ENCODE assay signal across 13 cellular contexts in the genomic region with DNA sequence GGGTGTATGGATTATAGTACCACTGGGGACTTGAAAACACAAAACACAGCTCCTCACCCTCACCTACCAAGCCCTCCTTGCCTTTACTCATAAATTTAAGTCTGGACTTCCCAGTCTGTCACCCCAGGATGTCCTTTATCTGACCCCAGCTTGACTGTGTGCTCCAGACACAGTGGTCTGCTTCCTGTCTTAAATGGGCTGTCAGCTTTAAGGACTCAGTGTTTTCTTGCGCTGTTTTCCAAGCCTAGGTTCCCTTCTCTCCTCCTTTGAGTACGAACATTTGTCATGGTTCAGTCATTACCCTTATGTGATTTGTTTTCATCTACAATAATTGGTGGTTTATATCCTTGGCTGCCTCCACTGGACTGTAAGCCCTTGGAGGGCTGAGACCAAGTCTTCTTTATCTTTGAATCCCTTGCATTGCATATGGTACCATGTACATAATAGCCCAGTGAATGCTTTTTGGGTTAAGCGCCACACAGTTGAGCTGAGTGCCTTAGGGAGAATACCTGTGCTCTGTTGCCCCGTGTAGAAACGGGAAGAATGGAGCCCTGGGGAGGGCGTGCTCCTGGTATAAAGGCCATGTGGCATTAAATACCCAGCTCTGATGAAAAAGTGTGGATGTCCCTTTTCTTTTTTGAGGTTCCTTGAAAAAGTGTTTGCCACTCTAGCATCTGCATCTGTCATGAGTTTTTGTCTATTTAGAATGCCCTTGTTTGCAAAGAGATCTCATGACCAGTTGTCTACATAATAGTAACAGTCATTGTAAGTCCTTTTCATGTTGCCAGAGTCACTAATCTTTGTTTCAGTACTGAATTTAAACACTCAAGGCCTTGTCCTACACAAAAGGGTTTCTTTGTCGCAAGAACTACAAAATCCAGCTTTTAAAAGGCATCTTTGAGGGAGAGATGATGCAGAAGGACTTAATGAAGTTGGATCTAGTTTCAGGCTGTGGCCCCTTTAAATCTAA. TPM values are rescaled to one million over a fixed set of nuclear protein-coding genes. Genes with fewer than 3 reads are reported as not detected.
A peak's percentile ranks its signal among the peaks of the same experiment; 100 is the strongest.
DNase-seq lines count a peak whose midpoint lies in the region; ATAC-seq and TF ChIP-seq lines count a peak whose summit lies in the region.
"Had no signal": no experiment of that assay in that cellular context is flagged by ENCODE, and none has a peak within 500 bp of the region (broad histone marks: within the 10 kb centered on the region; RNA-seq: fewer than 3 reads in every experiment).

No MANE protein-coding gene starts in this region.

- BruUV-seq in PC-3 (replicated peaks; lab: Mats Ljungman, UMichigan): no TSS peak

- no peaks in the 10 kb centered on the region for H3K27me3 Mint-ChIP-seq in activated naive CD8-positive, alpha-beta T cell treated with anti-CD3 and anti-CD28 coated beads for 36 hours

- no peaks in the 10 kb centered on the region for H3K9me2 ChIP-seq in PC-3 (replicated peaks; ENCODE audit: low read length)

- peak overlapping the region; percentile 79 for H3K27ac ChIP-seq in PC-3 (ENCODE audit: low read length)

- no peaks in the 10 kb centered on the region for H3K9me3 ChIP-seq in PC-3 (ENCODE audit: low read length)
- H3K9me3 ChIP-seq: Caco-2 had no signal

- no peak for TF ChIP-seq CTCF in PC-3 (conservative IDR thresholded peaks at IDR 0.05; ENCODE audit: low read depth, low read length)
- TF ChIP-seq CTCF in fibroblast of villous mesenchyme (IDR thresholded peaks at IDR 0.05; ENCODE audit: insufficient read depth, low read depth, low read length): no peak

- H3K36me3 Mint-ChIP-seq in activated naive CD8-positive, alpha-beta T cell treated with anti-CD3 and anti-CD28 coated beads for 36 hours: no peaks in the 10 kb centered on the region

- H3K4me1 Mint-ChIP-seq in activated naive CD8-positive, alpha-beta T cell treated with anti-CD3 and anti-CD28 coated beads for 36 hours: peaks cover 58% of the 10 kb centered on the region

- no peak overlapping the region for H3K4me3 Mint-ChIP-seq in activated naive CD8-positive, alpha-beta T cell treated with anti-CD3 and anti-CD28 coated beads for 36 hours

- H3K4me2 ChIP-seq in PC-3 (ENCODE audit: low read length): peak overlapping the region; percentile 74

- POLR2A ChIA-PET in PC-3 (lab: Charles Lee; ENCODE audit: unreplicated experiment): interaction anchor here (0.6 kb wide), 1 partner anchor 356 kb away, joined by 3 read pairs; no protein-coding TSS in a partner anchor

- CTCF ChIA-PET in PC-3 (lab: Charles Lee): interaction anchor here (0.6 kb wide), 1 partner anchor 826 kb away, joined by 3 read pairs; no protein-coding TSS in a partner anchor

- peaks cover 95% of the 10 kb centered on the region for H3K79me2 ChIP-seq in PC-3 (ENCODE audit: low read length)

- H3K4me3 ChIP-seq in PC-3 (ENCODE audit: low read length) (no peak overlapping the region), fibroblast of villous mesenchyme (ENCODE audit: low read depth, low read length) (peak overlapping the region; percentile 5)

- peaks cover 40% of the 10 kb centered on the region for H3K4me1 ChIP-seq in PC-3 (ENCODE audit: insufficient read depth, low read length)

- ATAC-seq in GM21786 (IDR thresholded peaks at IDR 0.05; ENCODE audit: unreplicated experiment) (peak; percentile 36), PC-3 (no peak), HG02588 (IDR thresholded peaks at IDR 0.05; ENCODE audit: unreplicated experiment) (no peak), GM21447 (IDR thresholded peaks at IDR 0.05; ENCODE audit: unreplicated experiment) (no peak)

- intact Hi-C loops in PC-3 (cut with micrococcal nuclease): no loop called here

- no peak for DNase-seq in PC-3
- DNase-seq in fibroblast of villous mesenchyme (ENCODE audit: low read depth): peak; percentile 91
- peak; percentile 79 for DNase-seq in putamen (ENCODE audit: low spot score)
- no peak for DNase-seq in activated naive CD8-positive, alpha-beta T cell treated with anti-CD3 and anti-CD28 coated beads for 36 hours
- DNase-seq in DMS 273 treated with DMSO at 0.1 percent for 48 hours (lab: John Stamatoyannopoulos, UW): no peak
- DNase-seq: amygdala, Caco-2, erythroblast, NCI-H1930, posterior cingulate gyrus had no signal

- no peaks in the 10 kb centered on the region for H3F3A ChIP-seq in PC-3 (ENCODE audit: low read length, unreplicated experiment)

- H3K27me3 ChIP-seq in PC-3 (ENCODE audit: low read length): no peaks in the 10 kb centered on the region

- no peaks in the 10 kb centered on the region for H3K36me3 ChIP-seq in PC-3 (ENCODE audit: low read depth, low read length)

- H4K20me1 ChIP-seq in PC-3 (ENCODE audit: low read length): peaks cover 44% of the 10 kb centered on the region

- no peak overlapping the region; the same call in 1 of the 2 replicates for H3K9ac ChIP-seq in PC-3 (ENCODE audit: low read length)

- no peak overlapping the region for H2AFZ ChIP-seq in PC-3 (ENCODE audit: low read length)

- H3K27ac Mint-ChIP-seq in activated naive CD8-positive, alpha-beta T cell treated with anti-CD3 and anti-CD28 coated beads for 36 hours: no peak overlapping the region

- no peaks in the 10 kb centered on the region for H3K9me3 Mint-ChIP-seq in activated naive CD8-positive, alpha-beta T cell treated with anti-CD3 and anti-CD28 coated beads for 36 hours

RNA-seq across cellular contexts. Expression of a gene that starts 14.0 kb away (rescaled TPM):
- total RNA-seq in PC-3 (2014; rRNA removed) (62.9 and 67.7 TPM in 2 replicates), fibroblast of villous mesenchyme (87.9 and 92.4 TPM in 2 replicates)
- 10 to 100 TPM; 14.1 to 14.2 TPM for total RNA-seq in activated naive CD8-positive, alpha-beta T cell treated with anti-CD3 and anti-CD28 coated beads for 36 hours

Comparison
In these comparisons a context has a peak if more than half of its experiments do, and no peak if none do; other contexts are left out.
1. DNase-seq: peak in fibroblast of villous mesenchyme (single experiment) and putamen (single experiment); none in PC-3 (single experiment), activated naive CD8-positive, alpha-beta T cell treated with anti-CD3 and anti-CD28 coated beads for 36 hours (single experiment) and DMS 273 treated with DMSO at 0.1 percent for 48 hours (single experiment).